22 cellular contexts compared by ENCODE assay signal in genomic region chr10:88841316-88842111, GRCh38. TPM values are rescaled to one million over a fixed set of nuclear protein-coding genes. Genes with fewer than 3 reads are reported as not detected.
DNase-seq lines count a peak whose midpoint lies in the region; ATAC-seq and TF ChIP-seq lines count a peak whose summit lies in the region.
"Had no signal": no experiment of that assay in that cellular context is flagged by ENCODE, and none has a peak within 500 bp of the region (broad histone marks: within the 10 kb centered on the region; RNA-seq: fewer than 3 reads in every experiment).

No MANE protein-coding gene starts in this region.

- H3K4me3 ChIP-seq in DND-41 (ENCODE audit: low read depth in 1 of 2, low read length in 2 of 2): no peak overlapping the region
- no peak overlapping the region for H3K4me3 ChIP-seq in body of pancreas
- no peak overlapping the region for H3K4me3 ChIP-seq in neuronal stem cell (ENCODE audit: low read length in 2 of 2)
- H3K4me3 ChIP-seq in adrenal gland: no peak overlapping the region
- H3K4me3 ChIP-seq: esophagus squamous epithelium, left lung had no signal

- intact Hi-C loops in body of pancreas (cut with DNase I): no loop called here
- intact Hi-C loops in adrenal gland (cut with DNase I): no loop called here

- TF ChIP-seq CTCF in DND-41 (IDR thresholded peaks at IDR 0.05; ENCODE audit: borderline replicate concordance, extremely low read depth, low read length, poor library complexity, severe bottlenecking) (no peak), body of pancreas (IDR thresholded peaks at IDR 0.05) (no peak), adrenal gland (IDR thresholded peaks at IDR 0.05) (no peak)

- no peaks in the 10 kb centered on the region for H3K79me2 ChIP-seq in DND-41 (ENCODE audit: insufficient read depth, low read length)

- H3K23ac ChIP-seq in neuronal stem cell (ENCODE audit: low read depth, low read length, poor library complexity): no peak overlapping the region

- H3K4ac ChIP-seq in neuronal stem cell (ENCODE audit: low read length): no peak overlapping the region

- no peak overlapping the region for H2BK5ac ChIP-seq in neuronal stem cell (ENCODE audit: low read length)

- no peaks in the 10 kb centered on the region for H3K79me1 ChIP-seq in neuronal stem cell (ENCODE audit: low read depth, low read length)

- H2BK15ac ChIP-seq in neuronal stem cell (ENCODE audit: low read length): no peak overlapping the region

- no peak overlapping the region for H3K18ac ChIP-seq in neuronal stem cell (ENCODE audit: low read length)

- H4K8ac ChIP-seq in neuronal stem cell (ENCODE audit: low read depth, low read length): no peak overlapping the region

- no peak overlapping the region for H2AK5ac ChIP-seq in neuronal stem cell (ENCODE audit: low read depth, low read length)

- TF ChIP-seq POLR2A in body of pancreas (IDR thresholded peaks at IDR 0.05) (no peak), adrenal gland (IDR thresholded peaks at IDR 0.05) (no peak)

- H2BK12ac ChIP-seq in neuronal stem cell (ENCODE audit: low read length): no peak overlapping the region

- no peaks in the 10 kb centered on the region for H4K20me1 ChIP-seq in DND-41 (ENCODE audit: insufficient read depth, low read length)

- no peak overlapping the region for H2BK120ac ChIP-seq in neuronal stem cell (ENCODE audit: low read depth, low read length)

- no peak overlapping the region for H4K91ac ChIP-seq in neuronal stem cell (ENCODE audit: low read depth, low read length, poor library complexity)

- WGBS in body of pancreas, 2 donors: 81% methylated on average over 6 of the region's 6 CpGs
- no CpG with 5 or more reads among the region's 6 CpGs for WGBS in neuronal stem cell (ENCODE audit: extremely low coverage in 2 of 2, insufficient read length in 2 of 2, insufficient replicate concordance in 1 of 2), 2 donors
- 77 to 87% (median 84%) methylated on average over 6 of the region's 6 CpGs for WGBS in adrenal gland, 4 donors

- DNase-seq in DND-41 (no peak), body of pancreas (peak in 2 of 4 donors; percentile 30 to 42), neuronal stem cell (ENCODE audit: low spot score) (no peak), adrenal gland (no peak)
- DNase-seq: activated CD8-positive, alpha-beta memory T cell treated with anti-CD3 and anti-CD28 coated beads, Interleukin-2, amount 50 U/mL, for 4 hours; activated gamma-delta T cell treated with Interleukin-2 at 50 U/mL for 16 hours; anterior cingulate cortex; central memory CD4-positive, alpha-beta T cell; COR-L47; esophagus squamous epithelium; glutamatergic neuron; left lung; NCI-H187; NCI-H2227 treated with DMSO at 0.1 percent for 48 hours; nucleus accumbens; T-helper 9 cell had no signal

- H3K27ac ChIP-seq in DND-41 (ENCODE audit: low read length): no peak overlapping the region
- peak overlapping the region; percentile 7 for H3K27ac ChIP-seq in KOPT-K1 (ENCODE audit: low read depth, low read length, poor library complexity, severe bottlenecking)
- H3K27ac ChIP-seq in body of pancreas: peak overlapping the region; percentile 35 to 74 (median 58)
- H3K27ac ChIP-seq in neuronal stem cell (replicated peaks; ENCODE audit: low read length): no peak overlapping the region
- H3K27ac ChIP-seq in adrenal gland: no peak overlapping the region
- H3K27ac ChIP-seq: esophagus squamous epithelium had no signal

- H3K9me3 ChIP-seq in DND-41 (ENCODE audit: insufficient read depth, low read length, severe bottlenecking) (no peaks in the 10 kb centered on the region), KOPT-K1 (ENCODE audit: insufficient read depth, low read length, poor library complexity, severe bottlenecking) (no peaks in the 10 kb centered on the region), body of pancreas (no peaks in the 10 kb centered on the region), neuronal stem cell (replicated peaks in 1 of 2; ENCODE audit: control insufficient read depth in 2 of 2, insufficient read depth in 1 of 2, low read depth in 1 of 2, low read length in 2 of 2) (no peaks in the 10 kb centered on the region), adrenal gland (replicated peaks in 1 of 3) (no peaks in the 10 kb centered on the region)
- H3K9me3 ChIP-seq: esophagus squamous epithelium, left lung had no signal

- no peak overlapping the region for H3K9ac ChIP-seq in DND-41 (ENCODE audit: low read depth, low read length)
- H3K9ac ChIP-seq in neuronal stem cell (ENCODE audit: low read depth, low read length, poor library complexity): no peak overlapping the region

- ATAC-seq in DND-41 (ENCODE audit: insufficient read depth, low read depth): peak; percentile 37; the same call in 1 of the 3 replicates
- ATAC-seq in body of pancreas: no peak
- ATAC-seq in GM18517 (IDR thresholded peaks at IDR 0.05; ENCODE audit: unreplicated experiment): no peak
- no peak for ATAC-seq in GM18868 (IDR thresholded peaks at IDR 0.05; ENCODE audit: unreplicated experiment)
- ATAC-seq: left lung, SK-N-SH treated with all-trans-retinoic acid at 6 μM for 48 hours had no signal

- H3K36me3 ChIP-seq in DND-41 (ENCODE audit: insufficient read depth, low read length) (no peaks in the 10 kb centered on the region), KOPT-K1 (ENCODE audit: insufficient read depth, low read length) (no peaks in the 10 kb centered on the region), body of pancreas (replicated peaks in 1 of 2; ENCODE audit: insufficient read depth in 1 of 2, low read depth in 2 of 2) (no peaks in the 10 kb centered on the region), neuronal stem cell (replicated peaks in 1 of 2; ENCODE audit: control insufficient read depth in 2 of 2, insufficient read depth in 2 of 2, low read length in 2 of 2) (no peaks in the 10 kb centered on the region), adrenal gland (replicated peaks in 1 of 2) (no peaks in the 10 kb centered on the region)
- H3K36me3 ChIP-seq: esophagus squamous epithelium, left lung had no signal

- H2AFZ ChIP-seq in DND-41 (ENCODE audit: low read depth, low read length) (no peak overlapping the region), neuronal stem cell (ENCODE audit: low read length) (peak overlapping the region; percentile 70)

- H3K4me1 ChIP-seq in DND-41 (ENCODE audit: insufficient read depth, low read length): no peaks in the 10 kb centered on the region
- H3K4me1 ChIP-seq in body of pancreas: peaks cover 29% of the 10 kb centered on the region
- H3K4me1 ChIP-seq in neuronal stem cell (ENCODE audit: control insufficient read depth in 2 of 2, insufficient read depth in 1 of 2, low read depth in 1 of 2, low read length in 2 of 2): no peaks in the 10 kb centered on the region
- no peaks in the 10 kb centered on the region for H3K4me1 ChIP-seq in adrenal gland (replicated peaks in 1 of 2)

- H3K4me2 ChIP-seq in DND-41 (ENCODE audit: insufficient read depth, low read length) (no peak overlapping the region), neuronal stem cell (ENCODE audit: insufficient read depth, low read length, poor library complexity, severe bottlenecking) (no peak overlapping the region)

- H3K27me3 ChIP-seq in DND-41 (ENCODE audit: insufficient read depth, low read length, poor library complexity): peaks cover 3% of the 10 kb centered on the region
- H3K27me3 ChIP-seq in body of pancreas: no peaks in the 10 kb centered on the region
- H3K27me3 ChIP-seq in neuronal stem cell (ENCODE audit: control insufficient read depth in 3 of 3, insufficient read depth in 3 of 3, low read depth in 1 of 3, low read length in 3 of 3): peaks cover 0 to 13% (median 0%) of the 10 kb centered on the region in 3 experiments
- H3K27me3 ChIP-seq in adrenal gland: no peaks in the 10 kb centered on the region
- H3K27me3 ChIP-seq: esophagus squamous epithelium, left lung had no signal

- no peak overlapping the region for H3K14ac ChIP-seq in neuronal stem cell (ENCODE audit: low read length)

RNA-seq across cellular contexts. Expression of gene ANKRD22, which starts 10.1 kb away (rescaled TPM):
- total RNA-seq in body of pancreas (10 to 100 TPM in 1 of 2 donors, 1 to 10 TPM in 1; 5.9 to 13.5 TPM), adrenal gland (1 to 10 TPM in 1 of 8 donors, under 1 TPM in 3, not detected in 4; 0.36 to 2.0 (median 0.53) TPM)
- polyA plus RNA-seq in neuronal stem cell (2013, experiment 1 of 2): not detected
- polyA plus RNA-seq in neuronal stem cell (2013, experiment 2 of 2): not detected
- 1 to 10 TPM in 1 of 3 donors, under 1 TPM in 2; 0.29 to 1.9 (median 0.37) TPM for polyA plus RNA-seq in adrenal gland
- total RNA-seq: Daoy, M059J had no signal

RNA-seq across cellular contexts. Expression of gene STAMBPL1, which starts 38.5 kb away (rescaled TPM):
- total RNA-seq in body of pancreas: 10 to 100 TPM; 10.1 to 26.7 TPM
- polyA plus RNA-seq in neuronal stem cell (2013, experiment 1 of 2): 0.82 TPM
- polyA plus RNA-seq in neuronal stem cell (2013, experiment 2 of 2): 0.61 TPM
- total RNA-seq in adrenal gland: 100 to 1,000 TPM in 1 of 8 donors, 10 to 100 TPM in 7; 11.0 to 108 (median 57.4) TPM
- 10 to 100 TPM; 22.0 to 49.2 (median 27.0) TPM for polyA plus RNA-seq in adrenal gland

RNA-seq across cellular contexts. Expression of gene LIPM, which starts 39.0 kb away (rescaled TPM):
- total RNA-seq in body of pancreas (not detected), adrenal gland (not detected)
- not detected for polyA plus RNA-seq in neuronal stem cell (2013, experiment 1 of 2)
- not detected for polyA plus RNA-seq in neuronal stem cell (2013, experiment 2 of 2)
- polyA plus RNA-seq in adrenal gland: not detected
- total RNA-seq: Daoy, esophagus squamous epithelium, left lung, M059J had no signal

Comparison
In these comparisons a context has a peak if more than half of its experiments do, and no peak if none do; other contexts are left out.
1. H3K27ac ChIP-seq: peak in KOPT-K1 (single experiment) and body of pancreas (4 of 4); none in DND-41 (single experiment), neuronal stem cell (single experiment) and adrenal gland (0 of 5).